Comparison of ENCODE assay signal across 23 cellular contexts in the genomic region with DNA sequence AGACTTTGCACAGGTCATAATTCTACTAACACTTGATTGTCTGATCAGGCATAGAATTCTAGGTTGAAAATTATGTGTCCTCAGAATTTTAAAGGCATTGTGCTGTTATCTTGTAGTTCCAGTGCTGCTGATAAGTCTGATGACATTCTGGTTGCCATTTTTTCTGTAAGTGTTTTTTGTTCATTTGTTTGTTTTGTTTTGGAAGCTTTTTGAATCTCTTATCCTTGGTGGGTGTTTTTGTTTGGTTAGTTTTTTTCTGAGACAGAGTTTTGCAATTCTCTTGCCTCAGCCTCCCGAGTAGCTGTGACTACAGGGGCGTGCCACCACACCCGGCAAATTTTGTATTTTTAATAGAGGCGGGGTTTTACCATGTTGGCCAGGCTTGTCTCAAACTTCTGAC.
"Had no signal": no experiment of that assay in that cellular context is flagged by ENCODE, and none has a peak within 500 bp of the region (broad histone marks: within the 10 kb centered on the region; RNA-seq: fewer than 3 reads in every experiment).

No MANE protein-coding gene starts in this region.

- DNase-seq: IMR-90, Kasumi-1, MM.1S, NCI-H1092 treated with DMSO at 0.1 percent for 48 hours, NCI-H1436, NCI-H187, NCI-H2029, NCI-H2081 treated with DMSO at 0.1 percent for 48 hours, NCI-H2171, NCI-H226, NCI-H446, NCI-H510A, NCI-H524 treated with DMSO at 0.1 percent for 48 hours, NCI-H69, NCI-H774, PC-3, SHP77, SK-N-SH, SW 1271 had no signal

- H3K27ac ChIP-seq: KMS-11, RWPE1 had no signal

- H3K9me3 ChIP-seq: SK-N-SH had no signal

- ATAC-seq: HepG2, Panc1, PC-3 had no signal
